In the genomic region with DNA sequence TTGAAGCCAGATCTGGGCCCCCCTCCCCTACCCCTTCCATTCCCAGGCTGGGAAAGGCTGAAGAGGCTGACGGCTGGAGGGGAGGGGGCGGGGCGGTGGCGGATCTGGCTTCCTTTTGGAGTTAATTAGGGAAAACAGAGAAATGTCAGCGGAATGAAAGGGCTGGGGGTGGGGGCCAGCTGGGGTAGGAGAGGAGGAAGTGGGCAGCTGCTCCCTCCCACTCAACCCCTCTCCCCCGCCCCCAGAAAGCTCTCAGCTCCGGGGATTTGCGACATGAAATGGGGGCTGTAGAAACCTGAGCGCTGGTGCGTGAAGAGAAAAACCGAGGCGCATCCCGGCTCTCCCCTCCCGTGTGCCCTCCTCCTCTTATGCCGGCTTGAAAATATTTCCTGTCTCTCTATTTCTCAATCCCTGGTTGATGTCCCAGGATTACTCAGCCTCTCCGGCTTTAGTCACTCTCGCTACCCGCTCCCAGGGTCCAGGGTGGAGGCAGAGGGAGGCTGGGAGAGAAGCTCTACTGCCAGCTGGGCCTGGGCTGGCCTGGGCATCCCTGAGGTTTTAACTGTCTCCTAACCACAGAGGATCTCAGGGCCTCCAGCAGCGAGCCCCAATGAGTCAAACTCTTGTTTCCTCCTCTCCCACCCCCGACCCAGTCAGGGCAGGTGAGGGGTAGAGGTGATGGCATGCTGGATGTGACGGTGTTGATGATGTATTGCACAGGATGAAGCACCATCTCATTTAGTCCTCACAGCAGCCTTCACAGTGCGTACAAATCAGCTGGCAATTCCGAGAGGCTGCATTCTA, we compare ENCODE assay signal across 9 cellular contexts. TPM values are rescaled to one million over a fixed set of nuclear protein-coding genes. Genes with fewer than 3 reads are reported as not detected.
A peak's percentile ranks its signal among the peaks of the same experiment; 100 is the strongest.
DNase-seq lines count a peak whose midpoint lies in the region; ATAC-seq and TF ChIP-seq lines count a peak whose summit lies in the region.
"Had no signal": no experiment of that assay in that cellular context is flagged by ENCODE, and none has a peak within 500 bp of the region (broad histone marks: within the 10 kb centered on the region; RNA-seq: fewer than 3 reads in every experiment).

No MANE protein-coding gene starts in this region.

- H3K36me3 ChIP-seq in BJ (ENCODE audit: control insufficient read depth, insufficient read depth, low read length) (peaks cover 23% of the 10 kb centered on the region), parathyroid adenoma (ENCODE audit: control insufficient read depth, insufficient read depth, low read length) (no peaks in the 10 kb centered on the region)

- H3K4me1 ChIP-seq in parathyroid adenoma: peaks cover 24% of the 10 kb centered on the region

- peak overlapping the region; percentile 58 for H3K27ac ChIP-seq in parathyroid adenoma
- H3K27ac ChIP-seq: HL-60 had no signal

- peaks cover 21 to 22% of the 10 kb centered on the region in 2 donors for H3K4me1 Mint-ChIP-seq in immature natural killer cell

- TF ChIP-seq CTCF in BJ (IDR thresholded peaks at IDR 0.05; ENCODE audit: insufficient read depth, low read depth, low read length): no peak
- TF ChIP-seq CTCF in fibroblast of villous mesenchyme (IDR thresholded peaks at IDR 0.05; ENCODE audit: insufficient read depth, low read depth, low read length): no peak
- TF ChIP-seq CTCF in parathyroid adenoma (IDR thresholded peaks at IDR 0.05): no peak

- CTCF ChIA-PET in BJ (lab: Yijun Ruan, JAX): interaction anchor here (0.6 to 11.0 kb wide), 10 partner anchors 15 to 189 kb away, joined by 3 to 170 read pairs (median 8); partner anchors contain the start of genes PCDHGA1, PCDHGA12, PCDHGC3 and PCDHGC5

- DNase-seq in BJ (ENCODE audit: low read depth) (peak; percentile 80), fibroblast of villous mesenchyme (ENCODE audit: low read depth) (peak; percentile 97), immature natural killer cell (no peak)
- DNase-seq in activated effector memory CD4-positive, alpha-beta T cell treated with Interleukin-2 at 50 U/mL for 16 hours: no peak

- no peaks in the 10 kb centered on the region for H3K9me3 ChIP-seq in parathyroid adenoma (ENCODE audit: control insufficient read depth, low read length)

- no peaks in the 10 kb centered on the region for H3K27me3 ChIP-seq in BJ (ENCODE audit: control insufficient read depth, insufficient read depth, low read length)
- H3K27me3 ChIP-seq in parathyroid adenoma (ENCODE audit: control insufficient read depth, insufficient read depth, low read length): no peaks in the 10 kb centered on the region

- H3K4me3 Mint-ChIP-seq in immature natural killer cell: no peak overlapping the region

- H3K4me2 ChIP-seq in parathyroid adenoma (ENCODE audit: low read length): no peak overlapping the region

- peak overlapping the region; percentile 68 for H2AFZ ChIP-seq in parathyroid adenoma

- no peak overlapping the region for H3K9ac ChIP-seq in parathyroid adenoma

- H3K36me3 Mint-ChIP-seq in immature natural killer cell: peaks cover 0 to 14% (median 9%) of the 10 kb centered on the region in 3 donors

- peaks cover 13 to 26% (median 15%) of the 10 kb centered on the region in 3 donors for H3K27me3 Mint-ChIP-seq in immature natural killer cell (ENCODE audit: low read depth in 3 of 3)

- H3K4me3 ChIP-seq in BJ (ENCODE audit: low read depth, low read length) (peak overlapping the region; percentile 30), fibroblast of villous mesenchyme (ENCODE audit: low read depth, low read length) (peak overlapping the region; percentile 45), parathyroid adenoma (ENCODE audit: low read depth, low read length) (no peak overlapping the region)

- no peaks in the 10 kb centered on the region for H3K9me3 Mint-ChIP-seq in immature natural killer cell

- no peak overlapping the region for H3K27ac Mint-ChIP-seq in immature natural killer cell

- POLR2A ChIA-PET in BJ (lab: Charles Lee): interaction anchor here (0.7 to 1.0 kb wide), 2 partner anchors 12 to 16 kb away, joined by 3 to 8 read pairs; no protein-coding TSS in a partner anchor

- ATAC-seq in HG03442 (IDR thresholded peaks at IDR 0.05; ENCODE audit: unreplicated experiment) (peak; percentile 19), SK-N-SH treated with all-trans-retinoic acid at 6 μM for 48 hours (peak; percentile 73), GM21515 (IDR thresholded peaks at IDR 0.05; ENCODE audit: unreplicated experiment) (no peak)

- H3K79me2 ChIP-seq in parathyroid adenoma: peaks cover 5% of the 10 kb centered on the region

TF ChIP-seq in SK-N-SH treated with all-trans-retinoic acid at 6 μM for 48 hours, 23 proteins besides CTCF, POLR2A, EP300 and RAD21 (continues in another document):
- TF ChIP-seq CSDC2 (CRISPR knock-in tag; IDR thresholded peaks at IDR 0.05) (no peak), ZFP3 (CRISPR knock-in tag; IDR thresholded peaks at IDR 0.05) (peak; percentile 34; the same call in 1 of the 2 replicates), GLIS3 (CRISPR knock-in tag; IDR thresholded peaks at IDR 0.05) (no peak), ZNF70 (CRISPR knock-in tag; IDR thresholded peaks at IDR 0.05) (no peak), PATZ1 (CRISPR knock-in tag; IDR thresholded peaks at IDR 0.05; ENCODE audit: borderline replicate concordance) (peak; percentile 45; the same call in 1 of the 2 replicates), PPARA (CRISPR knock-in tag; IDR thresholded peaks at IDR 0.05; ENCODE audit: borderline replicate concordance) (no peak), ARNTL (CRISPR knock-in tag; IDR thresholded peaks at IDR 0.05; ENCODE audit: borderline replicate concordance, low read depth) (no peak), ISL1 (CRISPR knock-in tag; IDR thresholded peaks at IDR 0.05) (no peak), ZNF8 (CRISPR knock-in tag; IDR thresholded peaks at IDR 0.05) (no peak), ZC3H10 (CRISPR knock-in tag; IDR thresholded peaks at IDR 0.05) (no peak)
- TF ChIP-seq, protein P1, sequence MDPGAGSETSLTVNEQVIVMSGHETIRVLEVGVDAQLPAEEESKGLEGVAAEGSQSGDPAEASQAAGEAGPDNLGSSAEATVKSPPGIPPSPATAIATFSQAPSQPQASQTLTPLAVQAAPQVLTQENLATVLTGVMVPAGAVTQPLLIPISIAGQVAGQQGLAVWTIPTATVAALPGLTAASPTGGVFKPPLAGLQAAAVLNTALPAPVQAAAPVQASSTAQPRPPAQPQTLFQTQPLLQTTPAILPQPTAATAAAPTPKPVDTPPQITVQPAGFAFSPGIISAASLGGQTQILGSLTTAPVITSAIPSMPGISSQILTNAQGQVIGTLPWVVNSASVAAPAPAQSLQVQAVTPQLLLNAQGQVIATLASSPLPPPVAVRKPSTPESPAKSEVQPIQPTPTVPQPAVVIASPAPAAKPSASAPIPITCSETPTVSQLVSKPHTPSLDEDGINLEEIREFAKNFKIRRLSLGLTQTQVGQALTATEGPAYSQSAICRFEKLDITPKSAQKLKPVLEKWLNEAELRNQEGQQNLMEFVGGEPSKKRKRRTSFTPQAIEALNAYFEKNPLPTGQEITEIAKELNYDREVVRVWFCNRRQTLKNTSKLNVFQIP (CRISPR knock-in tag; IDR thresholded peaks at IDR 0.05; ENCODE audit: borderline replicate concordance, low read depth): no peak
- TF ChIP-seq, protein P2, sequence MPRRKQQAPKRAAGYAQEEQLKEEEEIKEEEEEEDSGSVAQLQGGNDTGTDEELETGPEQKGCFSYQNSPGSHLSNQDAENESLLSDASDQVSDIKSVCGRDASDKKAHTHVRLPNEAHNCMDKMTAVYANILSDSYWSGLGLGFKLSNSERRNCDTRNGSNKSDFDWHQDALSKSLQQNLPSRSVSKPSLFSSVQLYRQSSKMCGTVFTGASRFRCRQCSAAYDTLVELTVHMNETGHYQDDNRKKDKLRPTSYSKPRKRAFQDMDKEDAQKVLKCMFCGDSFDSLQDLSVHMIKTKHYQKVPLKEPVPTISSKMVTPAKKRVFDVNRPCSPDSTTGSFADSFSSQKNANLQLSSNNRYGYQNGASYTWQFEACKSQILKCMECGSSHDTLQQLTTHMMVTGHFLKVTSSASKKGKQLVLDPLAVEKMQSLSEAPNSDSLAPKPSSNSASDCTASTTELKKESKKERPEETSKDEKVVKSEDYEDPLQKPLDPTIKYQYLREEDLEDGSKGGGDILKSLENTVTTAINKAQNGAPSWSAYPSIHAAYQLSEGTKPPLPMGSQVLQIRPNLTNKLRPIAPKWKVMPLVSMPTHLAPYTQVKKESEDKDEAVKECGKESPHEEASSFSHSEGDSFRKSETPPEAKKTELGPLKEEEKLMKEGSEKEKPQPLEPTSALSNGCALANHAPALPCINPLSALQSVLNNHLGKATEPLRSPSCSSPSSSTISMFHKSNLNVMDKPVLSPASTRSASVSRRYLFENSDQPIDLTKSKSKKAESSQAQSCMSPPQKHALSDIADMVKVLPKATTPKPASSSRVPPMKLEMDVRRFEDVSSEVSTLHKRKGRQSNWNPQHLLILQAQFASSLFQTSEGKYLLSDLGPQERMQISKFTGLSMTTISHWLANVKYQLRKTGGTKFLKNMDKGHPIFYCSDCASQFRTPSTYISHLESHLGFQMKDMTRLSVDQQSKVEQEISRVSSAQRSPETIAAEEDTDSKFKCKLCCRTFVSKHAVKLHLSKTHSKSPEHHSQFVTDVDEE (CRISPR knock-in tag; IDR thresholded peaks at IDR 0.05): no peak

RNA-seq across cellular contexts. Expression of gene PCDHGC5, which starts 20.1 kb away (rescaled TPM):
- polyA plus RNA-seq in BJ (2011; rRNA removed) (0.99 and 1.6 TPM in 2 replicates), immature natural killer cell (not detected)
- 6.6 and 6.8 TPM in 2 replicates for polyA minus RNA-seq in BJ (2011; rRNA and poly(A)+ RNA removed)
- 2.6 TPM in 2 replicates for total RNA-seq in fibroblast of villous mesenchyme

RNA-seq across cellular contexts. Expression of gene PCDHGC4, which starts 24.2 kb away (rescaled TPM):
- polyA plus RNA-seq in BJ (2011; rRNA removed) (0.49 TPM in 2 replicates), immature natural killer cell (not detected)
- 5.5 and 5.6 TPM in 2 replicates for polyA minus RNA-seq in BJ (2011; rRNA and poly(A)+ RNA removed)
- total RNA-seq in fibroblast of villous mesenchyme: 2.6 and 2.9 TPM in 2 replicates

RNA-seq across cellular contexts. Expression of gene PCDHGC3, which starts 33.2 kb away (rescaled TPM):
- polyA plus RNA-seq in BJ (2011; rRNA removed) (36.5 and 56.3 TPM in 2 replicates), immature natural killer cell (1 to 10 TPM in 1 of 3 donors, under 1 TPM in 2; 0.63 to 1.3 (median 0.77) TPM)
- polyA minus RNA-seq in BJ (2011; rRNA and poly(A)+ RNA removed): 17.3 and 24.8 TPM in 2 replicates
- total RNA-seq in fibroblast of villous mesenchyme: 35.4 and 36.3 TPM in 2 replicates

Comparison
In these comparisons a context has a peak if more than half of its experiments do, and no peak if none do; other contexts are left out.
1. DNase-seq: peak in BJ (single experiment) and fibroblast of villous mesenchyme (single experiment); none in activated effector memory CD4-positive, alpha-beta T cell treated with Interleukin-2 at 50 U/mL for 16 hours (single experiment) and immature natural killer cell (0 of 3).
2. RNA of gene PCDHGC3, which starts 33.2 kb away (polyA plus RNA-seq): 36.5 to 56.3 TPM in BJ; 0.63 to 1.3 TPM in immature natural killer cell; every median in the first group is over 10 times any median in the second.